Comparison of ENCODE assay signal across 12 cellular contexts in genomic region chr4:54238389-54238788, GRCh38. TPM values are rescaled to one million over a fixed set of nuclear protein-coding genes. Genes with fewer than 3 reads are reported as not detected.
DNase-seq lines count a peak whose midpoint lies in the region; ATAC-seq and TF ChIP-seq lines count a peak whose summit lies in the region.
"Had no signal": no experiment of that assay in that cellular context is flagged by ENCODE, and none has a peak within 500 bp of the region (broad histone marks: within the 10 kb centered on the region; RNA-seq: fewer than 3 reads in every experiment).

No MANE protein-coding gene starts in this region.

- H3K27ac Mint-ChIP-seq in T-helper 17 cell (peak overlapping the region; percentile 43), osteocyte (ENCODE audit: unreplicated experiment) (no peak overlapping the region)
- H3K27ac Mint-ChIP-seq: CD14-positive monocyte; CD8-positive, alpha-beta memory T cell had no signal

- DNase-seq in T-helper 17 cell (no peak), epithelial cell of prostate (ENCODE audit: low read depth, low spot score) (no peak), osteocyte (ENCODE audit: extremely low spot score, unreplicated experiment) (no peak), tibial artery (no peak), cerebellar nuclear complex (lab: John Stamatoyannopoulos, UW) (no peak), upper lobe of right lung (no peak)
- DNase-seq: CD8-positive, alpha-beta memory T cell; DMS53; GF-D8 had no signal

- peaks cover 7% of the 10 kb centered on the region for H3K36me3 Mint-ChIP-seq in T-helper 17 cell (ENCODE audit: low read depth)
- H3K36me3 Mint-ChIP-seq in osteocyte (ENCODE audit: unreplicated experiment) = peaks cover 26% of the 10 kb centered on the region
- H3K36me3 Mint-ChIP-seq: CD14-positive monocyte; CD8-positive, alpha-beta memory T cell had no signal

- ATAC-seq in T-helper 17 cell (no peak), upper lobe of right lung (no peak)
- ATAC-seq: A549 had no signal

- no peak overlapping the region for H3K4me3 ChIP-seq in tibial artery
- H3K4me3 ChIP-seq in upper lobe of right lung = no peak overlapping the region
- H3K4me3 ChIP-seq: A549, HAP-1 had no signal

- peaks cover 8% of the 10 kb centered on the region for H3K9me3 Mint-ChIP-seq in osteocyte (ENCODE audit: unreplicated experiment)

- H3K4me1 ChIP-seq in tibial artery (peaks cover 0 to 17% (median 11%) of the 10 kb centered on the region in 4 donors), upper lobe of right lung (peaks cover 7% of the 10 kb centered on the region)
- H3K4me1 ChIP-seq: A549 had no signal

- TF ChIP-seq CTCF in osteocyte (IDR thresholded peaks at IDR 0.05) (no peak), tibial artery (IDR thresholded peaks at IDR 0.05) (no peak), upper lobe of right lung (IDR thresholded peaks at IDR 0.05) (no peak)

- H3K27ac ChIP-seq in epithelial cell of prostate (peak overlapping the region; percentile 28), tibial artery (no peak overlapping the region), upper lobe of right lung (no peak overlapping the region)
- H3K27ac ChIP-seq: A549 had no signal

- H3K27me3 Mint-ChIP-seq in T-helper 17 cell (peaks cover 58% of the 10 kb centered on the region), osteocyte (ENCODE audit: unreplicated experiment) (no peaks in the 10 kb centered on the region)

- H3K9me3 ChIP-seq in T-helper 17 cell (ENCODE audit: control insufficient read depth, low read length, poor library complexity, severe bottlenecking) = no peaks in the 10 kb centered on the region
- no peaks in the 10 kb centered on the region for H3K9me3 ChIP-seq in tibial artery
- H3K9me3 ChIP-seq in upper lobe of right lung = no peaks in the 10 kb centered on the region

- H3K36me3 ChIP-seq in tibial artery = no peaks in the 10 kb centered on the region
- no peaks in the 10 kb centered on the region for H3K36me3 ChIP-seq in upper lobe of right lung
- H3K36me3 ChIP-seq: HAP-1 had no signal

- H3K4me3 Mint-ChIP-seq in T-helper 17 cell (no peak overlapping the region), osteocyte (ENCODE audit: unreplicated experiment) (peak overlapping the region; percentile 1)
- H3K4me3 Mint-ChIP-seq: CD14-positive monocyte; CD8-positive, alpha-beta memory T cell had no signal

- intact Hi-C loops in tibial artery (cut with DNase I; ENCODE audit: low total_unique reads) = loop anchor here (10.0 kb wide), 2 partner anchors 1044 to 1224 kb away; no protein-coding TSS in a partner anchor
- intact Hi-C loops in upper lobe of right lung (cut with DNase I) = no loop called here

- H3K4me1 Mint-ChIP-seq in T-helper 17 cell (peaks cover 3% of the 10 kb centered on the region), osteocyte (ENCODE audit: unreplicated experiment) (peaks cover 42% of the 10 kb centered on the region)

- H3K27me3 ChIP-seq in tibial artery (no peaks in the 10 kb centered on the region), upper lobe of right lung (no peaks in the 10 kb centered on the region)

RNA-seq across cellular contexts. Expression of gene PDGFRA, which starts 9.3 kb away (rescaled TPM):
- total RNA-seq in T-helper 17 cell (under 1 TPM in 1 of 2 donors, not detected in 1; 0.63 TPM), osteocyte (214 and 232 TPM in 2 replicates), upper lobe of right lung (91.5 TPM)
- total RNA-seq: CD8-positive, alpha-beta memory T cell had no signal

Comparison
In these comparisons a context has a peak if more than half of its experiments do, and no peak if none do; other contexts are left out.
1. RNA of gene PDGFRA, which starts 9.3 kb away (total RNA-seq): 214 to 232 TPM in osteocyte and 91.5 TPM in upper lobe of right lung (single experiment); 0.63 TPM in T-helper 17 cell; every median in the first group is over 10 times any median in the second.